In the genomic region with DNA sequence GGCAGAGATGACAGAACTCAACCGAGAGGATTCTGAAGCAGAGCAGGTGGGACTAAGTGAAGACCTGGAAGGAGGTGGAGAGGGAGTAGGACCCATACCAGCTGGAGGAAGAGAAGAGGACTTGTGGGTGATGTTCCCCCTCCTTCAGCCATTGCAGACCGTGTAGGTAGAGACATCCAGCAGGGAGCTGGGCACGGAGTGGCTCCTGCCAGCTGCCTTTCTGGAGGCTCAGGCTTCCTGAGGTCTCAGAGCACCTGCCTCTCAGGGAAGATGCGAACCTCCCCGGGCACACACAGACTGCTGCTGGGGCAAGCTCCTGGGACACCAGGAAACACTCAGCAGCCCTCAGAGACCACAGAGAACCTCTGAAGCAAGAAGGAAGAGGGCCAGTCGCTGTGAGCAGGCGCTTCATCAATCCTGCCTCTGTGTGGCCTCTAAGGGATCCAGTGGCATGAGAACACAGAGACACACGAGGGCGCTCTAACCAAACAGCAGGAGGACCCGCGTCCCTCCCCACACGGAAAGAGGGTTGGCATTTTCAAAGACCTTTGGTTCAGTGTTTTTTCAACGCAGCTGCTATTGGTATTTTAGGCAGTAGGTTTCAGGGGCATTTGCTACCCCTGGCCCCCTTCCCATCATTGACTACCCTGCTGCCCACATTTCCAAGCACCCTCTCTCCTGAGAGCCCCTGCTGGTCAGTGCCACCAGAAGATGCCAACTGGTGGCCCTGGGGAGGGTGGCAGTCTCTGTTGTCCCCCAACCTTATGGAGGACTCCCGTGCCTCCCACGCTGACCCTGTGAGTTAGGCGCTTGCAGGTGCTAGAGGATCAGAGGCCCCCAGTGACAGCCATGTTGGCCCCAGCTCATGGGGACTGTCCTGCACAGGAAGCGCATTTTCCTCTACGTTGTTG, we compare ENCODE assay signal across 8 cellular contexts.
DNase-seq lines count a peak whose midpoint lies in the region; ATAC-seq and TF ChIP-seq lines count a peak whose summit lies in the region.

No MANE protein-coding gene starts in this region.

- H3K36me3 Mint-ChIP-seq in activated naive CD4-positive, alpha-beta T cell treated with anti-CD3 and anti-CD28 coated beads, Interleukin-2, amount 10 ng/mL, durations not matched to agents 7 days and 5 days, result peaks cover 16% of the 10 kb centered on the region
- H3K36me3 Mint-ChIP-seq in glutamatergic neuron (ENCODE audit: unreplicated experiment), result peaks cover 10% of the 10 kb centered on the region

- intact Hi-C loops in posterior cingulate gyrus (cut with DNase I), result loop anchor here (1.0 to 10.0 kb wide), 4 partner anchors 43 to 599 kb away; no protein-coding TSS in a partner anchor
- intact Hi-C loops in upper lobe of right lung (cut with DNase I), result no loop called here

- TF ChIP-seq POLR2A in NB4 (IDR thresholded peaks at IDR 0.05; ENCODE audit: extremely low read depth, insufficient read length), result no peak

- no peaks in the 10 kb centered on the region for H3K27me3 Mint-ChIP-seq in activated naive CD4-positive, alpha-beta T cell treated with anti-CD3 and anti-CD28 coated beads, Interleukin-2, amount 10 ng/mL, durations not matched to agents 7 days and 5 days
- H3K27me3 Mint-ChIP-seq in glutamatergic neuron (ENCODE audit: unreplicated experiment), result peaks cover 2% of the 10 kb centered on the region

- H3K9me3 Mint-ChIP-seq in activated naive CD4-positive, alpha-beta T cell treated with anti-CD3 and anti-CD28 coated beads, Interleukin-2, amount 10 ng/mL, durations not matched to agents 7 days and 5 days, result no peaks in the 10 kb centered on the region
- H3K9me3 Mint-ChIP-seq in glutamatergic neuron (ENCODE audit: unreplicated experiment), result peaks cover 3% of the 10 kb centered on the region

- CTCF ChIA-PET in activated naive CD4-positive, alpha-beta T cell treated with anti-CD3 and anti-CD28 coated beads, Interleukin-2, amount 10 ng/mL, durations not matched to agents 7 days and 5 days (lab: Charles Lee), result interaction anchor here (0.6 to 3.9 kb wide), 33 partner anchors 9 to 599 kb away, joined by 3 to 29 read pairs (median 4); no protein-coding TSS in a partner anchor

- H3K36me3 ChIP-seq in BLaER1 treated with 17β-estradiol and CSF1 and Interleukin-3, amounts not matched to agents 10 nM and 100 nM, result peaks cover 0 to 37% (median 0%) of the 10 kb centered on the region in 11 experiments; a peak in 8 of 22 replicates
- H3K36me3 ChIP-seq in SK-N-MC (ENCODE audit: insufficient read depth, low read length) (no peaks in the 10 kb centered on the region), upper lobe of right lung (no peaks in the 10 kb centered on the region)

- H3K4me3 ChIP-seq in BLaER1 treated with 17β-estradiol and CSF1 and Interleukin-3, amounts not matched to agents 10 nM and 100 nM, result peak overlapping the region in 1 of 10 experiments; percentile 32; a peak in 2 of 20 replicates
- no peak overlapping the region for H3K4me3 ChIP-seq in NB4 (ENCODE audit: low read depth, low read length)
- no peak overlapping the region for H3K4me3 ChIP-seq in SK-N-MC
- no peak overlapping the region for H3K4me3 ChIP-seq in upper lobe of right lung

- H3K4me1 Mint-ChIP-seq in activated naive CD4-positive, alpha-beta T cell treated with anti-CD3 and anti-CD28 coated beads, Interleukin-2, amount 10 ng/mL, durations not matched to agents 7 days and 5 days, result peaks cover 31% of the 10 kb centered on the region
- H3K4me1 Mint-ChIP-seq in glutamatergic neuron (ENCODE audit: low read depth, unreplicated experiment), result peaks cover 12% of the 10 kb centered on the region

- peak overlapping the region in 10 of 11 experiments; percentile 7 to 60 (median 44); a peak in 14 of 22 replicates for H3K9ac ChIP-seq in BLaER1 treated with 17β-estradiol and CSF1 and Interleukin-3, amounts not matched to agents 10 nM and 100 nM
- no peak overlapping the region for H3K9ac ChIP-seq in SK-N-MC (ENCODE audit: insufficient read length)

- H3K4me3 Mint-ChIP-seq in activated naive CD4-positive, alpha-beta T cell treated with anti-CD3 and anti-CD28 coated beads, Interleukin-2, amount 10 ng/mL, durations not matched to agents 7 days and 5 days, result no peak overlapping the region
- H3K4me3 Mint-ChIP-seq in glutamatergic neuron (ENCODE audit: unreplicated experiment), result no peak overlapping the region

- no peak overlapping the region for H3K27ac Mint-ChIP-seq in activated naive CD4-positive, alpha-beta T cell treated with anti-CD3 and anti-CD28 coated beads, Interleukin-2, amount 10 ng/mL, durations not matched to agents 7 days and 5 days
- no peak overlapping the region for H3K27ac Mint-ChIP-seq in glutamatergic neuron (ENCODE audit: unreplicated experiment)

- DNase-seq in NB4 (ENCODE audit: low read depth), result peak; percentile 87
- peak; percentile 34 for DNase-seq in SK-N-MC (ENCODE audit: low read depth, low spot score)
- peak; percentile 91 for DNase-seq in activated naive CD4-positive, alpha-beta T cell treated with anti-CD3 and anti-CD28 coated beads, Interleukin-2, amount 10 ng/mL, durations not matched to agents 7 days and 5 days
- DNase-seq in glutamatergic neuron, result peak; percentile 85
- peak; percentile 65 to 97 (median 86) for DNase-seq in posterior cingulate gyrus
- DNase-seq in upper lobe of right lung, result peak; percentile 85

- peak overlapping the region; percentile 69 to 97 (median 83) for H3K4me2 ChIP-seq in BLaER1 treated with 17β-estradiol and CSF1 and Interleukin-3, amounts not matched to agents 10 nM and 100 nM

- H3K9me3 ChIP-seq in BLaER1 treated with 17β-estradiol and CSF1 and Interleukin-3, amounts not matched to agents 10 nM and 100 nM (replicated peaks in 1 of 11), result no peaks in the 10 kb centered on the region
- no peaks in the 10 kb centered on the region for H3K9me3 ChIP-seq in SK-N-MC (ENCODE audit: low read depth, low read length)
- H3K9me3 ChIP-seq in upper lobe of right lung, result no peaks in the 10 kb centered on the region

- TF ChIP-seq CTCF in NB4 (IDR thresholded peaks at IDR 0.05; ENCODE audit: low read depth, low read length) (peak; percentile 84), glutamatergic neuron (IDR thresholded peaks at IDR 0.05; ENCODE audit: partially characterized antibody, unreplicated experiment) (peak; percentile 70), upper lobe of right lung (IDR thresholded peaks at IDR 0.05) (peak; percentile 93)

- ATAC-seq in GM21367 (IDR thresholded peaks at IDR 0.05; ENCODE audit: unreplicated experiment) (peak; percentile 73), upper lobe of right lung (peak; percentile 95)

- peak overlapping the region in 9 of 11 experiments; percentile 34 to 75 (median 51); a peak in 19 of 22 replicates for H3K27ac ChIP-seq in BLaER1 treated with 17β-estradiol and CSF1 and Interleukin-3, amounts not matched to agents 10 nM and 100 nM
- H3K27ac ChIP-seq in SK-N-MC (no peak overlapping the region), upper lobe of right lung (no peak overlapping the region)

- no peaks in the 10 kb centered on the region for H3K27me3 ChIP-seq in BLaER1 treated with 17β-estradiol and CSF1 and Interleukin-3, amounts not matched to agents 10 nM and 100 nM
- no peaks in the 10 kb centered on the region for H3K27me3 ChIP-seq in upper lobe of right lung

- peaks cover 0 to 11% (median 0%) of the 10 kb centered on the region in 11 experiments; a peak in 3 of 22 replicates for H4K20me1 ChIP-seq in BLaER1 treated with 17β-estradiol and CSF1 and Interleukin-3, amounts not matched to agents 10 nM and 100 nM

- H3K4me1 ChIP-seq in BLaER1 treated with 17β-estradiol and CSF1 and Interleukin-3, amounts not matched to agents 10 nM and 100 nM, result peaks cover 17 to 56% (median 43%) of the 10 kb centered on the region in 10 experiments
- H3K4me1 ChIP-seq in upper lobe of right lung, result peaks cover 9% of the 10 kb centered on the region

Comparison
In these comparisons a context has a peak if more than half of its experiments do, and no peak if none do; other contexts are left out.
1. H3K27ac ChIP-seq: peak in BLaER1 treated with 17β-estradiol and CSF1 and Interleukin-3, amounts not matched to agents 10 nM and 100 nM (9 of 11); none in SK-N-MC (single experiment) and upper lobe of right lung (single experiment).
2. DNase-seq: peak in every context shown above with its lines; median percentile 91 in activated naive CD4-positive, alpha-beta T cell treated with anti-CD3 and anti-CD28 coated beads, Interleukin-2, amount 10 ng/mL, durations not matched to agents 7 days and 5 days; 87 in NB4; 86 in posterior cingulate gyrus; 85 in glutamatergic neuron; 85 in upper lobe of right lung; 34 in SK-N-MC.
3. Peak in every context shown above with its lines, with median percentiles within 50 percentile points of each other: CTCF ChIP-seq.